Comparison of ENCODE assay signal across 20 cellular contexts in genomic region chr6:92840246-92840930, GRCh38.
DNase-seq lines count a peak whose midpoint lies in the region; FAIRE-seq and TF ChIP-seq lines count a peak whose summit lies in the region.
"Had no signal": no experiment of that assay in that cellular context is flagged by ENCODE, and none has a peak within 500 bp of the region (broad histone marks: within the 10 kb centered on the region; RNA-seq: fewer than 3 reads in every experiment).

No MANE protein-coding gene starts in this region.

- H3K36me3 ChIP-seq in A673 (ENCODE audit: insufficient read depth, low read length, poor library complexity, severe bottlenecking) (no peaks in the 10 kb centered on the region), bronchial epithelial cell (ENCODE audit: control insufficient read depth, insufficient read depth, low read length) (no peaks in the 10 kb centered on the region), prostate gland (no peaks in the 10 kb centered on the region)
- H3K36me3 ChIP-seq: HAP-1 had no signal

- no peak for FAIRE-seq in bronchial epithelial cell (lab: Jason Lieb, UNC)
- FAIRE-seq: A549, GM12891, GM18507, H54 had no signal

- H3K27ac ChIP-seq in A673 (ENCODE audit: low read depth, low read length, poor library complexity, severe bottlenecking) (no peak overlapping the region), prostate gland (no peak overlapping the region)
- H3K27ac ChIP-seq: A549 had no signal

- 80% methylated on average over 4 of the region's 4 CpGs for WGBS in prostate gland

- H3K27ac Mint-ChIP-seq in type B pancreatic cell, result no peak overlapping the region
- H3K27ac Mint-ChIP-seq: CD4-positive, alpha-beta memory T cell; GM23338; HFFc6 had no signal

- H3K36me3 Mint-ChIP-seq in type B pancreatic cell, result no peaks in the 10 kb centered on the region
- H3K36me3 Mint-ChIP-seq: CD4-positive, alpha-beta memory T cell had no signal

- no peaks in the 10 kb centered on the region for H3K9me3 ChIP-seq in A673 (ENCODE audit: low read depth, low read length, poor library complexity, severe bottlenecking)
- H3K9me3 ChIP-seq in prostate gland, result no peaks in the 10 kb centered on the region
- H3K9me3 ChIP-seq: A549, Caco-2, HAP-1 had no signal

- no peaks in the 10 kb centered on the region for H3K4me1 ChIP-seq in A673 (ENCODE audit: insufficient read depth, low read length, poor library complexity, severe bottlenecking)
- H3K4me1 ChIP-seq in prostate gland (replicated peaks), result no peaks in the 10 kb centered on the region
- H3K4me1 ChIP-seq: A549, Caco-2, HAP-1 had no signal

- H3K27me3 Mint-ChIP-seq in type B pancreatic cell, result no peaks in the 10 kb centered on the region
- H3K27me3 Mint-ChIP-seq: CD4-positive, alpha-beta memory T cell had no signal

- TF ChIP-seq CTCF in A673 (conservative IDR thresholded peaks at IDR 0.05; ENCODE audit: low read depth, low read length) (no peak), bronchial epithelial cell (IDR thresholded peaks at IDR 0.05; ENCODE audit: insufficient read depth, low read length, severe bottlenecking) (no peak), prostate gland (IDR thresholded peaks at IDR 0.05) (no peak), type B pancreatic cell (conservative IDR thresholded peaks at IDR 0.05) (no peak)

- peak; percentile 6 for DNase-seq in A673 (ENCODE audit: low spot score)
- DNase-seq in H4 (ENCODE audit: low spot score), result peak; percentile 14
- peak; percentile 13 for DNase-seq in bronchial epithelial cell (ENCODE audit: low read depth)
- DNase-seq in NCI-H146 treated with DMSO at 0.1 percent for 48 hours (lab: John Stamatoyannopoulos, UW; ENCODE audit: unreplicated experiment), result no peak
- no peak for DNase-seq in prostate gland (ENCODE audit: low spot score)
- DNase-seq in type B pancreatic cell (ENCODE audit: extremely low spot score, unreplicated experiment), result no peak
- DNase-seq: 8988T; C1 segment of cervical spinal cord; Caco-2; CD4-positive, alpha-beta memory T cell; DMS153; DMS79 treated with DMSO at 0.1 percent for 48 hours; GF-D8; HFFc6 had no signal

- H3K4me1 Mint-ChIP-seq in type B pancreatic cell (ENCODE audit: unreplicated experiment), result no peaks in the 10 kb centered on the region
- H3K4me1 Mint-ChIP-seq: CD4-positive, alpha-beta memory T cell had no signal

- CTCF ChIA-PET in A673 (lab: Charles Lee), result no interaction called here

- H3K4me3 ChIP-seq in A673 (ENCODE audit: low read depth, low read length, poor library complexity, severe bottlenecking) (no peak overlapping the region), bronchial epithelial cell (ENCODE audit: low read depth, low read length) (no peak overlapping the region), prostate gland (no peak overlapping the region)
- H3K4me3 ChIP-seq: A549, GM23338, HAP-1 had no signal

- no TSS peak for BruUV-seq in A673 (replicated peaks; lab: Mats Ljungman, UMichigan)

- POLR2A ChIA-PET in A673 (lab: Charles Lee; ENCODE audit: low non-redundant PET), result no interaction called here

- H3K4me3 Mint-ChIP-seq in type B pancreatic cell, result no peak overlapping the region
- H3K4me3 Mint-ChIP-seq: CD4-positive, alpha-beta memory T cell; GM23338; HFFc6 had no signal

- intact Hi-C loops in A673 (cut with micrococcal nuclease; ENCODE audit: unreplicated experiment) (no loop called here), prostate gland (cut with DNase I) (no loop called here)

- no peak for TF ChIP-seq POLR2A in prostate gland (IDR thresholded peaks at IDR 0.05)

- H3K9me3 Mint-ChIP-seq in type B pancreatic cell, result no peaks in the 10 kb centered on the region
- H3K9me3 Mint-ChIP-seq: GM23338 had no signal

- H3K27me3 ChIP-seq in A673 (replicated peaks; ENCODE audit: insufficient read depth, low read depth, low read length, poor library complexity), result no peaks in the 10 kb centered on the region
- no peaks in the 10 kb centered on the region for H3K27me3 ChIP-seq in bronchial epithelial cell (ENCODE audit: control insufficient read depth, insufficient read depth, low read length)
- no peaks in the 10 kb centered on the region for H3K27me3 ChIP-seq in prostate gland (replicated peaks; ENCODE audit: insufficient read depth)

Comparison
In these comparisons a context has a peak if more than half of its experiments do, and no peak if none do; other contexts are left out.
1. DNase-seq: peak in A673 (single experiment), H4 (single experiment) and bronchial epithelial cell (single experiment); none in NCI-H146 treated with DMSO at 0.1 percent for 48 hours (single experiment), prostate gland (single experiment) and type B pancreatic cell (single experiment).